Comparison of ENCODE assay signal across 8 cellular contexts in the genomic region with DNA sequence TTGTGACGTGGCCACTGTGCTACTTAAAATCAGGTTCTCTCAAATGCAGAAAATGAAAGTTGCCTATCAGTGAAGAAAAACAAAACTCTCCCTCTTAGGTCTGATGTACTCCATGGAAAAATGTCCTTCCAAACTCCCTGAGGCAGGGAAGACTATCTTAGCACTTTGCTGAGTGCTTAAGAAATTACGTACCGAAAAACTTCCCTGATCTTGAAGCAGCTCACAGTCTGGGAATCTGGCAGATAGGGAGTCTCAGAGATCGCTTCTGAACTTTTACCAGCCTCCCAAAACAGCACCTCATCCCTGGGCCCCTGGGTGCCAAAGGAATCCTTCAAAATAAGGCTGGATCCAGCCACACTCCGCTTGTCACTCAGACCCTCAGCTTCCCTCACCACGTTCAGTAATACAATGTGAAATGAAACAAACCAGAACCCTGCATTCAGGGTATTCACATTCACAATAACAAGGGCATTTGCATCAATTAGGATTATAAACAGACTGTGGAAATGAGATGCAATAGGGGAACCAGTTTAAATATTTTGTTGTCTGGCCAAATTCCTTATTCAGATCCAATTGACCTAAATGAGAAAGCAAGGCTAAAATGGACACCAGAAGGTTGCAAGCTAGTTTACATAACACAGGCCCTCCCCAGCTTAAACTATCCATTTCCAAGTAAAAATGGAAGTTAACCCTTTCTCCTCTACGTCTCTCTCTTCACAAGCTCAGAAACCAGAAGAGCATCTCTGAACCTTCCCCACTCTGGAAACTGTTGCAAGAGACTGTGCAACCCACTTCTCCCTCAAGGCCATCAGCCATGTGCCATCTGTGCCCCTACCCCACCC. TPM values are rescaled to one million over a fixed set of nuclear protein-coding genes. Genes with fewer than 3 reads are reported as not detected.
DNase-seq lines count a peak whose midpoint lies in the region; FAIRE-seq and TF ChIP-seq lines count a peak whose summit lies in the region.

No MANE protein-coding gene starts in this region.

- peak overlapping the region; percentile 63 for H3K4me3 ChIP-seq in iPS-20b (ENCODE audit: low read length)
- peak overlapping the region in 2 of 4 donors; percentile 13 to 30 for H3K4me3 ChIP-seq in transverse colon

- H3K27ac Mint-ChIP-seq in HFFc6: peak overlapping the region; percentile 76

- POLR2A ChIA-PET in HEK293T (lab: Yijun Ruan, JAX): interaction anchor here (1.2 kb wide), 1 partner anchor 12 kb away, joined by 4 read pairs; no protein-coding TSS in a partner anchor

- CTCF ChIA-PET in HEK293T (lab: Yijun Ruan, JAX): interaction anchor here (0.6 kb wide), 1 partner anchor 1556 kb away, joined by 3 read pairs; no protein-coding TSS in a partner anchor

- WGBS in transverse colon (ENCODE audit: low coverage in 1 of 2), 2 donors: 57 to 58% methylated on average over 7 of the region's 7 CpGs

- peak overlapping the region; percentile 81 for H3K9ac ChIP-seq in iPS-20b (ENCODE audit: low read depth, low read length)

- H3K27ac ChIP-seq in iPS-20b (ENCODE audit: low read length): peak overlapping the region; percentile 94
- peak overlapping the region; percentile 63 to 81 (median 67) for H3K27ac ChIP-seq in transverse colon

- peaks cover 36% of the 10 kb centered on the region for H3K4me1 Mint-ChIP-seq in HFFc6 (ENCODE audit: low read depth)

- peak overlapping the region; percentile 86 for H3K4me3 Mint-ChIP-seq in HFFc6

- intact Hi-C loops in transverse colon (cut with DNase I; ENCODE audit: low total_unique reads): no loop called here

- H3K27me3 ChIP-seq in iPS-20b (ENCODE audit: insufficient read depth, low read length) (no peaks in the 10 kb centered on the region), transverse colon (no peaks in the 10 kb centered on the region)

- H3K36me3 ChIP-seq in iPS-20b (ENCODE audit: insufficient read depth, low read depth, low read length) (peaks cover 9% of the 10 kb centered on the region; the same call in 1 of the 2 replicates), transverse colon (no peaks in the 10 kb centered on the region)

- H3K4me1 ChIP-seq in iPS-20b (ENCODE audit: insufficient read depth, low read length) (peaks cover 39% of the 10 kb centered on the region), transverse colon (peaks cover 4 to 29% (median 12%) of the 10 kb centered on the region in 4 donors)

- no peaks in the 10 kb centered on the region for H3K36me3 Mint-ChIP-seq in HFFc6 (ENCODE audit: low read depth)

- in situ Hi-C loops in transverse colon (cut with MboI; ENCODE audit: low pct_ligation_motif_present in 1 of 4, low pct_unique_long_range_greater_than_20kb in 1 of 4, low sequenced_read_pairs in 3 of 4): no loop called here

- H3K9me3 ChIP-seq in iPS-20b (ENCODE audit: insufficient read depth, low read depth, low read length): peaks cover 10% of the 10 kb centered on the region
- H3K9me3 ChIP-seq in transverse colon: peaks cover 4 to 10% of the 10 kb centered on the region in 2 donors

- no peak for TF ChIP-seq EP300 in transverse colon (IDR thresholded peaks at IDR 0.05; ENCODE audit: low read depth)

- TF ChIP-seq CTCF in HFFc6 (IDR thresholded peaks at IDR 0.05): no peak
- no peak for TF ChIP-seq CTCF in transverse colon (IDR thresholded peaks at IDR 0.05)

- H3K9me3 Mint-ChIP-seq in HFFc6: peaks cover 8% of the 10 kb centered on the region; the same call in 1 of the 2 replicates

- H3K27me3 Mint-ChIP-seq in HFFc6 (ENCODE audit: insufficient read depth): peaks cover 3% of the 10 kb centered on the region

- DNase-seq in HFFc6 (no peak), amniotic epithelial cell (ENCODE audit: low read depth) (peak; percentile 51), transverse colon (no peak), RCC 7860 (ENCODE audit: low spot score) (no peak), GM19238 (ENCODE audit: insufficient read length, low spot score) (no peak), HEK293T (ENCODE audit: extremely low spot score) (no peak)
- DNase-seq in activated naive CD4-positive, alpha-beta T cell treated with Interleukin-2 at 50 U/mL for 16 hours: no peak

- TF ChIP-seq POLR2A in transverse colon (IDR thresholded peaks at IDR 0.05): no peak

- FAIRE-seq in RCC 7860 (lab: Jason Lieb, UNC): no peak

TF ChIP-seq in HEK293T, 16 proteins besides CTCF, POLR2A, EP300 and RAD21:
- TF ChIP-seq FOXM1 (IDR thresholded peaks at IDR 0.05; ENCODE audit: borderline replicate concordance) (no peak), LEF1 (IDR thresholded peaks at IDR 0.05; ENCODE audit: borderline replicate concordance) (no peak), ZNF384 (IDR thresholded peaks at IDR 0.05) (no peak), FOXA1 (IDR thresholded peaks at IDR 0.05) (no peak), ELF4 (IDR thresholded peaks at IDR 0.05) (no peak), CTBP1 (IDR thresholded peaks at IDR 0.05; ENCODE audit: borderline replicate concordance) (no peak), ARNT (IDR thresholded peaks at IDR 0.05) (no peak), HDGF (IDR thresholded peaks at IDR 0.05; ENCODE audit: borderline replicate concordance) (no peak), BHLHE40 (IDR thresholded peaks at IDR 0.05; ENCODE audit: borderline replicate concordance) (no peak), SP1 (IDR thresholded peaks at IDR 0.05) (no peak), TARDBP (IDR thresholded peaks at IDR 0.05) (no peak), L3MBTL2 (conservative IDR thresholded peaks at IDR 0.05) (no peak), NFRKB (IDR thresholded peaks at IDR 0.05) (no peak), SUZ12 (IDR thresholded peaks at IDR 0.05) (no peak), FOXK2 (IDR thresholded peaks at IDR 0.05) (no peak)
- TF ChIP-seq, protein P1, sequence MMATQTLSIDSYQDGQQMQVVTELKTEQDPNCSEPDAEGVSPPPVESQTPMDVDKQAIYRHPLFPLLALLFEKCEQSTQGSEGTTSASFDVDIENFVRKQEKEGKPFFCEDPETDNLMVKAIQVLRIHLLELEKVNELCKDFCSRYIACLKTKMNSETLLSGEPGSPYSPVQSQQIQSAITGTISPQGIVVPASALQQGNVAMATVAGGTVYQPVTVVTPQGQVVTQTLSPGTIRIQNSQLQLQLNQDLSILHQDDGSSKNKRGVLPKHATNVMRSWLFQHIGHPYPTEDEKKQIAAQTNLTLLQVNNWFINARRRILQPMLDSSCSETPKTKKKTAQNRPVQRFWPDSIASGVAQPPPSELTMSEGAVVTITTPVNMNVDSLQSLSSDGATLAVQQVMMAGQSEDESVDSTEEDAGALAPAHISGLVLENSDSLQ (IDR thresholded peaks at IDR 0.05): no peak

RNA-seq across cellular contexts. Expression of a gene that starts 20.9 kb away (rescaled TPM):
- total RNA-seq in HFFc6 (2021; fragmentation: NEBNext Ultra II Directional; extraction: Animal tissue kit (Norgen Biotek cat#: 25700)): 1 to 10 TPM; 7.3 to 8.9 (median 8.6) TPM
- 10 to 100 TPM in 3 of 4 donors, 1 to 10 TPM in 1; 10.0 to 34.8 (median 19.5) TPM for total RNA-seq in transverse colon

RNA-seq across cellular contexts. Expression of a gene that starts 21.4 kb away (rescaled TPM):
- total RNA-seq in HFFc6 (2021; fragmentation: NEBNext Ultra II Directional; extraction: Animal tissue kit (Norgen Biotek cat#: 25700)): under 1 TPM; 0.14 to 0.33 (median 0.17) TPM
- total RNA-seq in transverse colon: 1 to 10 TPM in 2 of 4 donors, under 1 TPM in 1, not detected in 1; 0.41 to 5.4 (median 1.6) TPM
